Comparison of ENCODE assay signal across 1 cellular context in genomic region chr9:133780962-133781827, GRCh38.
TF ChIP-seq lines count a peak whose summit lies in the region.

No MANE protein-coding gene starts in this region.

TF ChIP-seq in H1, 55 proteins besides CTCF, POLR2A, EP300 and RAD21:
- TF ChIP-seq E2F6 (IDR thresholded peaks at IDR 0.05): no peak
- TF ChIP-seq TEAD4 (IDR thresholded peaks at IDR 0.05; ENCODE audit: low read depth, low read length): no peak
- no peak for TF ChIP-seq RBBP5 (IDR thresholded peaks at IDR 0.05; ENCODE audit: borderline replicate concordance, low read depth, low read length)
